8 cellular contexts compared by ENCODE assay signal in the genomic region with DNA sequence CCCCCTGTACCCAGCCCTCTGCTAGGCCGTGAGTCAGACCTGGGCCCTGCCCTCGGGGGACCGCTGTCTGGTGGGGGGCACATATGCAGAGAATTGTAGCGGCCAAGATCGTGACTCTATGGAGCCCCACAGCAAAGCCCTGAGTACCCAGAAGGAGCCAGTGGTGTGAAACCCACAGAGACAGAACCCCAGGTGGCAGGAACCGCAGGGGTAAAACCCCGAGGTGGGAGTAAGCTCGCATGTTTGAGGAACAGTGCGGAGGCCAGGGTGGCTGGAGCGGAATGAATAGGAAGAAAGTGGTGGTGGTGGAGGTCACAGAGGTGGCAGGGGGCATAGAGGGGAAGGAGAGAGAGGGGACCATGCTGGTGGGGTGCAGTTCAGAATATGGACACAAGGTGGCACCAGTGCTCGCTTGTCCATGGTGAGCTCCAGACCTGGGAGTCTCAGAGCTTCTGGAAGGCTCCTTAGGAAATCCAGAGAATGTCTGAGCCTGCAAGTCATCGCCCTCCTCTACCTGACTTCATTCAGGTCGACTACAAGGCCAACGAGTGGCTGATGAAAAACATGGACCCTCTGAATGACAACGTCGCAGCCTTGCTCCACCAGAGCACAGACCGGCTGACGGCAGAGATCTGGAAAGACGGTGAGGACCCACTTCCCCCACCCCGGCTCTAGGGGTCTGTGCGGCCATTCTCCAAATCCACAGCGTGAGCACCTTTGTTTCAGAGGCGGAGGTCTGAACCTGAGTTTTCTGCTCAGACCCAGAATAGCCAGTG. TPM values are rescaled to one million over a fixed set of nuclear protein-coding genes. Genes with fewer than 3 reads are reported as not detected.
DNase-seq lines count a peak whose midpoint lies in the region; TF ChIP-seq lines count a peak whose summit lies in the region.

No MANE protein-coding gene starts in this region.

- no peaks in the 10 kb centered on the region for H3K4me1 ChIP-seq in HEK293 (ENCODE audit: control insufficient read depth, insufficient read depth, low read length)

- no peak overlapping the region for H3K27ac ChIP-seq in HEK293 (ENCODE audit: extremely low read depth, low read depth, low read length)

- peaks cover 0 to 13% of the 10 kb centered on the region in 2 experiments; a peak in 1 of 3 replicates for H3K36me3 ChIP-seq in HEK293 (ENCODE audit: control insufficient read depth in 2 of 2, insufficient read depth in 1 of 2, low read length in 2 of 2)

- TF ChIP-seq CTCF in AG09319 (IDR thresholded peaks at IDR 0.05; ENCODE audit: low read depth, low read length), result peak; percentile 5
- TF ChIP-seq CTCF in HEK293 (tag by site-specific recombination; IDR thresholded peaks at IDR 0.05), result 0 out of 2 replicates have a peak, but pooled peaks have one; percentile 24

- DNase-seq in AG09319 (ENCODE audit: extremely low read depth, low read depth) (no peak), foreskin melanocyte (peak; percentile 2), mucosa of gallbladder (ENCODE audit: low spot score) (no peak), NCI-H2029 (lab: John Stamatoyannopoulos, UW) (no peak), T1000 (lab: John Stamatoyannopoulos, UW) (no peak)
- peak; percentile 18 to 20 for DNase-seq in activated CD4-positive, alpha-beta T cell treated with anti-CD3 and anti-CD28 coated beads, Interleukin-2, amount 50 U/mL, for 4 hours
- peak; percentile 60 to 67 for DNase-seq in stimulated activated CD4-positive, alpha-beta T cell treated with anti-CD3 and anti-CD28 coated beads, Interleukin-2, amount 100 ng/mL, for 24 hours

- no peak overlapping the region for H3K4me3 ChIP-seq in HEK293 (ENCODE audit: low read depth, low read length)

- CTCF ChIA-PET in HEK293 (lab: Yijun Ruan, JAX), result interaction anchor here (0.6 to 2.1 kb wide), 16 partner anchors 9 to 532 kb away, joined by 3 to 10 read pairs (median 5); no protein-coding TSS in a partner anchor

- POLR2A ChIA-PET in HEK293 (lab: Yijun Ruan, JAX), result interaction anchor here (0.6 kb wide), 1 partner anchor 77 kb away, joined by 4 read pairs; the partner anchor contains the start of gene KCNC3

- no peaks in the 10 kb centered on the region for H3K9me3 ChIP-seq in HEK293 (ENCODE audit: control insufficient read depth, insufficient read depth, low read depth, low read length)

TF ChIP-seq in HEK293, 187 proteins besides CTCF, POLR2A, EP300 and RAD21:
- peak; percentile 27; the same call in 1 of the 2 replicates for TF ChIP-seq ZNF654 (tag by site-specific recombination; IDR thresholded peaks at IDR 0.05; ENCODE audit: low read depth)
- no peak for TF ChIP-seq ZXDB (tag by site-specific recombination; IDR thresholded peaks at IDR 0.05)

RNA-seq across cellular contexts. Expression of gene MYH14, which starts 48.9 kb away (rescaled TPM):
- 91.0 TPM for total RNA-seq in mucosa of gallbladder

Comparison
In these comparisons a context has a peak if more than half of its experiments do, and no peak if none do; other contexts are left out.
1. DNase-seq: peak in activated CD4-positive, alpha-beta T cell treated with anti-CD3 and anti-CD28 coated beads, Interleukin-2, amount 50 U/mL, for 4 hours (2 of 2), foreskin melanocyte (single experiment) and stimulated activated CD4-positive, alpha-beta T cell treated with anti-CD3 and anti-CD28 coated beads, Interleukin-2, amount 100 ng/mL, for 24 hours (2 of 2); none in AG09319 (single experiment), mucosa of gallbladder (single experiment), NCI-H2029 (single experiment) and T1000 (single experiment).